ENCODE assay signal across 1 cellular context in the genomic region with DNA sequence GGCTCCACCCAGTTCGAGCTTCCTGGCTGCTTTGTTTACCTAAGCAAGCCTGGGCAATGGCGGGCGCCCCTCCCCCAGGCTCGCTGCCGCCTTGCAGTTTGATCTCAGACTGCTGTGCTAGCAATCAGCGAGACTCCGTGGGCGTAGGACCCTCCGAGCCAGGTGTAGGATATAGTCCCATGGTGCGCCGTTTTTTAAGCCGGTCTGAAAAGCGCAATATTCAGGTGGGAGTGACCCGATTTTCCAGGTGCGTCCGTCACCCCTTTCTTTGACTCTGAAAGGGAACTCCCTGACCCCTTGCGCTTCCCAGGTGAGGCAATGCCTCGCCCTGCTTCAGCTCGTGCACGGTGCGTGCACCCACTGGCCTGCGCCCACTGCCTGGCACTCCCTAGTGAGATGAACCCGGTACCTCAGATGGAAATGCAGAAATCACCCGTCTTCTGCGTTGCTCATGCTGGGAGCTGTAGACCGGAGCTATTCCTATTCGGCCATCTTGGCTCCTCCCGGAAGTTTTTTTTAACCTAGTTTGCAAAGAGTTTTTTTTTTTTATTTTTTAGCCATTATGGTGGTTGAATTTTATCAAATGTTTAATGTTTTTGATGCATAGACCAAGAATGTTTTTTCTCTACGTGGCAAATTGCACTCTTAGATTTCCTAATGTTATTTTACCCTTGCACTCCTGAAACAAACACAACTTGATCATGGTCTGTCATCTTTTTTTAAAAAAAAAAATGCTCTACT.
TF ChIP-seq lines count a peak whose summit lies in the region.

No MANE protein-coding gene starts in this region.

TF ChIP-seq in H1, 55 proteins besides CTCF, POLR2A, EP300 and RAD21:
- peak; percentile 48; the same call in 1 of the 2 replicates for TF ChIP-seq YY1 (IDR thresholded peaks at IDR 0.05; ENCODE audit: low read depth, low read length)
